In genomic region chr2:128456281-128456680, GRCh38 we compare ENCODE assay signal across 1 cellular context.
TF ChIP-seq lines count a peak whose summit lies in the region.

No MANE protein-coding gene starts in this region.

TF ChIP-seq in HepG2, 621 proteins besides CTCF, POLR2A, EP300 and RAD21 (continued from another document):
- TF ChIP-seq HMGXB4 (CRISPR knock-in tag; IDR thresholded peaks at IDR 0.05; ENCODE audit: borderline replicate concordance in 1 of 2, low read depth in 1 of 2) = no peak
- TF ChIP-seq MED8 (CRISPR knock-in tag; IDR thresholded peaks at IDR 0.05; ENCODE audit: insufficient replicate concordance) = no peak
- TF ChIP-seq PHF5A (CRISPR knock-in tag; IDR thresholded peaks at IDR 0.05; ENCODE audit: low read depth, unreplicated experiment) = no peak
- TF ChIP-seq SIN3B (IDR thresholded peaks at IDR 0.05; ENCODE audit: low read length) = no peak
- no peak for TF ChIP-seq MTA1 (CRISPR knock-in tag; IDR thresholded peaks at IDR 0.05; ENCODE audit: borderline replicate concordance)
- TF ChIP-seq AGO2 (optimal IDR thresholded peaks at IDR 0.05; ENCODE audit: low read depth, low read length) = no peak
